Comparison of ENCODE assay signal across 1 cellular context in the genomic region with DNA sequence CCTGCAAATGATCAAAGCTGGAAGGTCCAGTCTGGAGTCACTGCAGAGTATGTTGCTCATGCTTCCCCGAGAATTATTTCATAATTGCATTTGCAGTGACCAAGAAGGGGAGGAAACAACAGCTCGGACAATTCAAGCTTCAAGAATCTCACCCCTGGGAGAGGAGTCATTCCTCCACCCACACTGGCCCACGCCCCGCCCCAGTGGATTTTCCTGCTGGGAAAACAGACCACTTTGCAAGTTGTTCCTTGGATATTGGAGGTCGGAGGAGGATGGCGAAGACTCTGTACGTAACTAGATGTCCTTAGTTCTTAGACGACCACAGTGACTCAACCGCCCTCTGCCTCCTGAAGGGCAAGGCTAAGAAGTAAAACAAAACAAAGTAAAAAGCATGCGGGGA.
TF ChIP-seq lines count a peak whose summit lies in the region.

No MANE protein-coding gene starts in this region.

TF ChIP-seq in SK-N-SH, 30 proteins besides CTCF, POLR2A, EP300 and RAD21 (continued from another document):
- TF ChIP-seq, protein P1, sequence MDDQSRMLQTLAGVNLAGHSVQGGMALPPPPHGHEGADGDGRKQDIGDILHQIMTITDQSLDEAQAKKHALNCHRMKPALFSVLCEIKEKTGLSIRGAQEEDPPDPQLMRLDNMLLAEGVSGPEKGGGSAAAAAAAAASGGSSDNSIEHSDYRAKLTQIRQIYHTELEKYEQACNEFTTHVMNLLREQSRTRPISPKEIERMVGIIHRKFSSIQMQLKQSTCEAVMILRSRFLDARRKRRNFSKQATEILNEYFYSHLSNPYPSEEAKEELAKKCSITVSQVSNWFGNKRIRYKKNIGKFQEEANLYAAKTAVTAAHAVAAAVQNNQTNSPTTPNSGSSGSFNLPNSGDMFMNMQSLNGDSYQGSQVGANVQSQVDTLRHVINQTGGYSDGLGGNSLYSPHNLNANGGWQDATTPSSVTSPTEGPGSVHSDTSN (IDR thresholded peaks at IDR 0.05), result no peak
- TF ChIP-seq NFIC (IDR thresholded peaks at IDR 0.05; ENCODE audit: borderline replicate concordance), result no peak
- no peak for TF ChIP-seq TEAD4 (IDR thresholded peaks at IDR 0.05; ENCODE audit: borderline replicate concordance, insufficient read depth)
- TF ChIP-seq FOXJ3 (CRISPR knock-in tag; IDR thresholded peaks at IDR 0.05), result no peak
- TF ChIP-seq, protein P2, sequence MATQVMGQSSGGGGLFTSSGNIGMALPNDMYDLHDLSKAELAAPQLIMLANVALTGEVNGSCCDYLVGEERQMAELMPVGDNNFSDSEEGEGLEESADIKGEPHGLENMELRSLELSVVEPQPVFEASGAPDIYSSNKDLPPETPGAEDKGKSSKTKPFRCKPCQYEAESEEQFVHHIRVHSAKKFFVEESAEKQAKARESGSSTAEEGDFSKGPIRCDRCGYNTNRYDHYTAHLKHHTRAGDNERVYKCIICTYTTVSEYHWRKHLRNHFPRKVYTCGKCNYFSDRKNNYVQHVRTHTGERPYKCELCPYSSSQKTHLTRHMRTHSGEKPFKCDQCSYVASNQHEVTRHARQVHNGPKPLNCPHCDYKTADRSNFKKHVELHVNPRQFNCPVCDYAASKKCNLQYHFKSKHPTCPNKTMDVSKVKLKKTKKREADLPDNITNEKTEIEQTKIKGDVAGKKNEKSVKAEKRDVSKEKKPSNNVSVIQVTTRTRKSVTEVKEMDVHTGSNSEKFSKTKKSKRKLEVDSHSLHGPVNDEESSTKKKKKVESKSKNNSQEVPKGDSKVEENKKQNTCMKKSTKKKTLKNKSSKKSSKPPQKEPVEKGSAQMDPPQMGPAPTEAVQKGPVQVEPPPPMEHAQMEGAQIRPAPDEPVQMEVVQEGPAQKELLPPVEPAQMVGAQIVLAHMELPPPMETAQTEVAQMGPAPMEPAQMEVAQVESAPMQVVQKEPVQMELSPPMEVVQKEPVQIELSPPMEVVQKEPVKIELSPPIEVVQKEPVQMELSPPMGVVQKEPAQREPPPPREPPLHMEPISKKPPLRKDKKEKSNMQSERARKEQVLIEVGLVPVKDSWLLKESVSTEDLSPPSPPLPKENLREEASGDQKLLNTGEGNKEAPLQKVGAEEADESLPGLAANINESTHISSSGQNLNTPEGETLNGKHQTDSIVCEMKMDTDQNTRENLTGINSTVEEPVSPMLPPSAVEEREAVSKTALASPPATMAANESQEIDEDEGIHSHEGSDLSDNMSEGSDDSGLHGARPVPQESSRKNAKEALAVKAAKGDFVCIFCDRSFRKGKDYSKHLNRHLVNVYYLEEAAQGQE (IDR thresholded peaks at IDR 0.05; ENCODE audit: low read depth, low read length), result no peak
